ENCODE assay signal across 8 cellular contexts in the genomic region with DNA sequence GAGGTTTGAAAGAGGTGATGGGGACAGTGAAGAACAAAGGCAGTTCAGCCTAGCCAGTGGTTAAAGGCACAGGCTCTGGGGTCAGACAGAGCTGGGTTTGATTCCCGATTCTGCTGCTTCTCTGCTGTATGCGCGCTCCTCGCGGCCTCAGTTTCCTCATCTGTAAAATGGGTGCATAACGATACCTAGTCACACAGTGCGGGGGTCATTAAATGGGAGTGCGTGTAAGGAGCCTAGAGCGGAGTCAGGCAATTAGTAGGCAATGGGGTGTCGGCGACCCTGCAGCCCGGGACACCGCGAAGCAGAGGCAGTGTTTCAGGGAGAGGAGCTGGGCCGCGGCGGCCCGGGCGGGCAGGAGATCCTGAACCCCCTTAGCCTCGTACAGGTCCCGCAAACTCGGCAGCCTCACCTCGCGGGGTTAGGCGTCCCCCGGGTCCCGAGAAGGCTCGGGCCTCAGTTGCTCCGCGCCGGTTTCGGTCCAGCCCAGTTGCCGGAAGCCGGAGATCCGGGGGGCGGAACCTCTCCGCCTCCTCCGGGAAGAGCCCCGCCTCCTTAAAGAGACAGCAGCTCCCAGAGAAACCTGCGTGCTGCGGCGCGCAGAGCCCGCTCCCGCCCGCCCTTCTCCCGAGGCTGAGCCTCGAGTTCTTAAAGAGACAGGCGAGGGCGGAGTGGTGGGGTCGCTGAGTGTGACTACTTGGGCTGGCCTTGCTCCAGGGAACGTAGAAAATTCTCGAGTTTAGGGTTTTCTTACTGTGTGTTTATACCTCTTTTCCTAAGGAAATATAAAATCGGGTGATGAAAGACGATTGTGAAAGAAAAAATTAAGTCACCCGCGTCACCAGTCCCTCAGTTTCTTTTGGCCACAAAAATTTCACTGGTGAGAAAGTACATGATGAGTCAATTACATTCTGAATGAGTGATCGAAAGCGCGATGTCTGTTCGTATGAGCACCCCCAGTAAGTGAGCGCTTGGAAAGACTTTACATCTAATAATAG. TPM values are rescaled to one million over a fixed set of nuclear protein-coding genes. Genes with fewer than 3 reads are reported as not detected.
DNase-seq lines count a peak whose midpoint lies in the region; ATAC-seq and TF ChIP-seq lines count a peak whose summit lies in the region.

A gene (minus strand): TSS at position 494 of the 995 bp plus-strand sequence. CDS start 860 bp downstream, outside the sequence.

- POLR2A ChIA-PET in activated CD4-positive, alpha-beta memory T cell treated with anti-CD3 and anti-CD28 coated beads, Interleukin-2, amount 10 ng/mL, durations not matched to agents 7 days and 5 days (lab: Charles Lee), result interaction anchor here (0.8 to 2.3 kb wide), 11 partner anchors 9 to 76 kb away, joined by 3 to 25 read pairs (median 3); a partner anchor contains a TSS

- peak within 1 kb of the TSS; percentile 80 for H3K27ac Mint-ChIP-seq in activated CD4-positive, alpha-beta memory T cell treated with anti-CD3 and anti-CD28 coated beads, Interleukin-2, amount 10 ng/mL, durations not matched to agents 7 days and 5 days

- CTCF ChIA-PET in activated CD4-positive, alpha-beta memory T cell treated with anti-CD3 and anti-CD28 coated beads, Interleukin-2, amount 10 ng/mL, durations not matched to agents 7 days and 5 days (lab: Charles Lee), result interaction anchor here (0.7 to 2.0 kb wide), 6 partner anchors 11 to 70 kb away, joined by 3 to 10 read pairs (median 4); a partner anchor contains a TSS

- H3K36me3 ChIP-seq in duodenal mucosa (ENCODE audit: control insufficient read depth in 1 of 2, insufficient read depth in 2 of 2, low read length in 2 of 2) (peaks cover 0 to 14% of the 10 kb centered on the region in 2 donors), right lobe of liver (peaks cover 0 to 4% (median 0%) of the 10 kb centered on the region in 4 donors)

- ATAC-seq in GM19372 (IDR thresholded peaks at IDR 0.05; ENCODE audit: low read depth, unreplicated experiment), result peak; percentile 94
- peak; percentile 87 for ATAC-seq in HG03521 (IDR thresholded peaks at IDR 0.05; ENCODE audit: unreplicated experiment)
- ATAC-seq in right lobe of liver, result peak; percentile 90 to 95 (median 92)

- no peak for TF ChIP-seq CTCF in right lobe of liver (IDR thresholded peaks at IDR 0.05)

- no peaks in the 10 kb centered on the region for H3K9me3 Mint-ChIP-seq in activated CD4-positive, alpha-beta memory T cell treated with anti-CD3 and anti-CD28 coated beads, Interleukin-2, amount 10 ng/mL, durations not matched to agents 7 days and 5 days

- DNase-seq in CD1c-positive myeloid dendritic cell (ENCODE audit: extremely low spot score), result peak; percentile 87
- DNase-seq in NCI-H748 (lab: John Stamatoyannopoulos, UW; ENCODE audit: unreplicated experiment), result peak; percentile 93
- peak; percentile 91 for DNase-seq in activated CD4-positive, alpha-beta memory T cell treated with anti-CD3 and anti-CD28 coated beads, Interleukin-2, amount 10 ng/mL, durations not matched to agents 7 days and 5 days
- peak; percentile 93 to 95 (median 94) for DNase-seq in right lobe of liver
- DNase-seq in stimulated activated CD4-positive, alpha-beta T cell treated with anti-CD3 and anti-CD28 coated beads, Interleukin-4, amount 100 ng/mL, for 24 hours, result peak; percentile 87

- peak within 1 kb of the TSS; percentile 82 to 83 for H3K9ac ChIP-seq in duodenal mucosa (ENCODE audit: low read depth in 1 of 2, low read length in 2 of 2)

- H3K27me3 Mint-ChIP-seq in activated CD4-positive, alpha-beta memory T cell treated with anti-CD3 and anti-CD28 coated beads, Interleukin-2, amount 10 ng/mL, durations not matched to agents 7 days and 5 days, result peaks cover 3% of the 10 kb centered on the region

- H3K4me1 Mint-ChIP-seq in activated CD4-positive, alpha-beta memory T cell treated with anti-CD3 and anti-CD28 coated beads, Interleukin-2, amount 10 ng/mL, durations not matched to agents 7 days and 5 days, result peaks cover 31% of the 10 kb centered on the region

- H3K27ac ChIP-seq in duodenal mucosa (ENCODE audit: low read depth, low read length), result peak within 1 kb of the TSS; percentile 58
- peak within 1 kb of the TSS; percentile 66 to 92 (median 73) for H3K27ac ChIP-seq in right lobe of liver

- intact Hi-C loops in right lobe of liver (cut with DNase I), result loop anchor here in 1 of 2 donors (5.0 kb wide), 1 partner anchor 58 kb away; a partner anchor contains a TSS

- TF ChIP-seq POLR2A in right lobe of liver (IDR thresholded peaks at IDR 0.05), result peak; percentile 63

- H3K36me3 Mint-ChIP-seq in activated CD4-positive, alpha-beta memory T cell treated with anti-CD3 and anti-CD28 coated beads, Interleukin-2, amount 10 ng/mL, durations not matched to agents 7 days and 5 days (ENCODE audit: low read depth), result peaks cover 4% of the 10 kb centered on the region

- WGBS in right lobe of liver (ENCODE audit: insufficient coverage, low coverage, low lambda C conversion rate, missing lambda C conversion rate), result 4% methylated on average over 22 of the region's 62 CpGs

- peak within 1 kb of the TSS; percentile 94 for H3K4me3 Mint-ChIP-seq in activated CD4-positive, alpha-beta memory T cell treated with anti-CD3 and anti-CD28 coated beads, Interleukin-2, amount 10 ng/mL, durations not matched to agents 7 days and 5 days

- peaks cover 15 to 16% of the 10 kb centered on the region in 2 donors for H3K4me1 ChIP-seq in duodenal mucosa (ENCODE audit: control insufficient read depth in 1 of 2, insufficient read depth in 2 of 2, low read length in 2 of 2)
- H3K4me1 ChIP-seq in right lobe of liver, result peaks cover 0 to 40% (median 13%) of the 10 kb centered on the region in 4 donors

- H3K4me3 ChIP-seq in duodenal mucosa (ENCODE audit: low read depth in 1 of 2, low read length in 2 of 2), result peak within 1 kb of the TSS; percentile 89 to 95
- peak within 1 kb of the TSS; percentile 68 to 99 (median 86) for H3K4me3 ChIP-seq in right lobe of liver

- H3K9me3 ChIP-seq in duodenal mucosa (ENCODE audit: control insufficient read depth in 1 of 2, low read length in 2 of 2), result no peaks in the 10 kb centered on the region
- H3K9me3 ChIP-seq in right lobe of liver, result no peaks in the 10 kb centered on the region

- H3K27me3 ChIP-seq in duodenal mucosa (ENCODE audit: control insufficient read depth in 1 of 2, insufficient read depth in 2 of 2, low read length in 2 of 2) (no peaks in the 10 kb centered on the region), right lobe of liver (no peaks in the 10 kb centered on the region)

RNA-seq across cellular contexts. Expression of the gene that starts here (rescaled TPM):
- total RNA-seq in activated CD4-positive, alpha-beta memory T cell treated with anti-CD3 and anti-CD28 coated beads, Interleukin-2, amount 10 ng/mL, durations not matched to agents 7 days and 5 days, result 10 to 100 TPM; 17.8 to 19.7 TPM
- total RNA-seq in right lobe of liver, result 10 to 100 TPM; 20.5 to 34.5 (median 25.4) TPM

Comparison
In these comparisons a context has a peak if more than half of its experiments do, and no peak if none do; other contexts are left out.
1. Peak in every context shown above with its lines: DNase-seq, ATAC-seq, H3K4me3 ChIP-seq and H3K27ac ChIP-seq.